ENCODE assay signal across 15 cellular contexts in genomic region chr14:79298373-79298772, GRCh38.
A peak's percentile ranks its signal among the peaks of the same experiment; 100 is the strongest.
DNase-seq lines count a peak whose midpoint lies in the region; ATAC-seq, FAIRE-seq and TF ChIP-seq lines count a peak whose summit lies in the region.
"Had no signal": no experiment of that assay in that cellular context is flagged by ENCODE, and none has a peak within 500 bp of the region (broad histone marks: within the 10 kb centered on the region; RNA-seq: fewer than 3 reads in every experiment).

No MANE protein-coding gene starts in this region.

- intact Hi-C loops in Caco-2 (cut with micrococcal nuclease; ENCODE audit: unreplicated experiment) = loop anchor here (1.0 to 5.0 kb wide), 4 partner anchors 12 to 254 kb away; no protein-coding TSS in a partner anchor

- H3K9me3 ChIP-seq in A549 = no peaks in the 10 kb centered on the region
- H3K9me3 ChIP-seq in Caco-2 = no peaks in the 10 kb centered on the region
- H3K9me3 ChIP-seq in hepatocyte (ENCODE audit: low read depth) = no peaks in the 10 kb centered on the region

- POLR2A ChIA-PET in A549 (lab: Yijun Ruan, JAX) (no interaction called here), Caco-2 (lab: Charles Lee) (no interaction called here)

- H3K79me2 ChIP-seq in hepatocyte = peaks cover 2% of the 10 kb centered on the region

- no peak for TF ChIP-seq EP300 in A549 (IDR thresholded peaks at IDR 0.05)

- H3K27me3 Mint-ChIP-seq in Caco-2 (ENCODE audit: insufficient read depth, unreplicated experiment) (no peaks in the 10 kb centered on the region), progenitor cell of endocrine pancreas (no peaks in the 10 kb centered on the region)
- H3K27me3 Mint-ChIP-seq: IgD-negative memory B cell had no signal

- H3K4me2 ChIP-seq in A549 (0 out of 3 replicates have a peak overlapping the region, but pooled peaks have one; percentile 4), hepatocyte (peak overlapping the region; percentile 53)

- WGBS in A549 (ENCODE audit: missing lambda C conversion rate) = 16% methylated on average over 4 of the region's 4 CpGs
- 52% methylated on average over 4 of the region's 4 CpGs for WGBS in hepatocyte (ENCODE audit: low lambda C conversion rate, missing lambda C conversion rate)

- TF ChIP-seq CTCF in A549 (IDR thresholded peaks at IDR 0.05) = no peak
- no peak for TF ChIP-seq CTCF in Caco-2 (IDR thresholded peaks at IDR 0.05; ENCODE audit: insufficient read depth in 1 of 2, low read depth in 1 of 2, low read length in 1 of 2, severe bottlenecking in 1 of 2, unreplicated experiment in 1 of 2)
- TF ChIP-seq CTCF in hepatocyte (IDR thresholded peaks at IDR 0.05; ENCODE audit: poor library complexity) = no peak
- TF ChIP-seq CTCF in progenitor cell of endocrine pancreas (IDR thresholded peaks at IDR 0.05; ENCODE audit: unreplicated experiment) = no peak

- H3K36me3 ChIP-seq in Caco-2 (ENCODE audit: control insufficient read depth, insufficient read depth, low read length) = no peaks in the 10 kb centered on the region; the same call in 1 of the 2 replicates
- H3K36me3 ChIP-seq in hepatocyte (replicated peaks; ENCODE audit: insufficient read depth, low read depth) = no peaks in the 10 kb centered on the region

- H3K27ac ChIP-seq in A549 (no peak overlapping the region), hepatocyte (peak overlapping the region; percentile 73)

- H3K36me3 Mint-ChIP-seq in Caco-2 (ENCODE audit: insufficient read depth, unreplicated experiment) (peaks cover 4% of the 10 kb centered on the region), progenitor cell of endocrine pancreas (ENCODE audit: insufficient read depth) (peaks cover 7% of the 10 kb centered on the region)
- H3K36me3 Mint-ChIP-seq: CD14-positive monocyte; CD8-positive, alpha-beta T cell; IgD-negative memory B cell had no signal

- H3K27me3 ChIP-seq in Caco-2 (replicated peaks; ENCODE audit: control insufficient read depth, insufficient read depth, low read length) (no peaks in the 10 kb centered on the region), hepatocyte (no peaks in the 10 kb centered on the region)

- no peaks in the 10 kb centered on the region for H3K9me2 ChIP-seq in hepatocyte (replicated peaks; ENCODE audit: insufficient read depth)

- H4K20me1 ChIP-seq in hepatocyte (ENCODE audit: insufficient read depth, poor library complexity, severe bottlenecking) = no peaks in the 10 kb centered on the region

- no peak for ATAC-seq in A549
- ATAC-seq in GM18858 (IDR thresholded peaks at IDR 0.05; ENCODE audit: unreplicated experiment) = no peak
- no peak for ATAC-seq in HG03045 (IDR thresholded peaks at IDR 0.05; ENCODE audit: unreplicated experiment)
- ATAC-seq: CD8-positive, alpha-beta T cell had no signal

- H3K4me3 ChIP-seq in A549 (no peak overlapping the region), Caco-2 (ENCODE audit: low read depth, low read length) (no peak overlapping the region), hepatocyte (no peak overlapping the region)

- no peak for TF ChIP-seq POLR2A in A549 (IDR thresholded peaks at IDR 0.05; ENCODE audit: low read length)

- CTCF ChIA-PET in A549 (lab: Yijun Ruan, JAX) (no interaction called here), Caco-2 (lab: Charles Lee) (no interaction called here)

- TF ChIP-seq RAD21 in A549 (conservative IDR thresholded peaks at IDR 0.05 in 1 of 2, IDR thresholded peaks at IDR 0.05 in 1 of 2) = no peak

- peak overlapping the region; percentile 52 for H3K4me3 Mint-ChIP-seq in Caco-2 (ENCODE audit: unreplicated experiment)
- H3K4me3 Mint-ChIP-seq in progenitor cell of endocrine pancreas (ENCODE audit: low read depth) = peak overlapping the region; percentile 43
- H3K4me3 Mint-ChIP-seq: CD14-positive monocyte; CD8-positive, alpha-beta T cell; H9; IgD-negative memory B cell had no signal

- no peak overlapping the region for H2AFZ ChIP-seq in hepatocyte

- H3K9me3 Mint-ChIP-seq in Caco-2 (ENCODE audit: unreplicated experiment) (no peaks in the 10 kb centered on the region), progenitor cell of endocrine pancreas (ENCODE audit: low read depth) (peaks cover 5% of the 10 kb centered on the region)

- H3K27ac Mint-ChIP-seq in Caco-2 (ENCODE audit: unreplicated experiment) = peak overlapping the region; percentile 78
- peak overlapping the region; percentile 88 for H3K27ac Mint-ChIP-seq in progenitor cell of endocrine pancreas
- H3K27ac Mint-ChIP-seq: CD14-positive monocyte; CD8-positive, alpha-beta T cell; H9; IgD-negative memory B cell had no signal

- DNase-seq in A549 (ENCODE audit: low read depth in 1 of 2, low spot score in 1 of 2) (no peak), Caco-2 (peak in 1 of 2 experiments; percentile 39), hepatocyte (ENCODE audit: low spot score) (peak; percentile 13), progenitor cell of endocrine pancreas (ENCODE audit: low spot score, unreplicated experiment) (no peak), SKM-1 treated with dmso at 0.1 percent for 144 hours (lab: John Stamatoyannopoulos, UW; ENCODE audit: unreplicated experiment) (no peak)
- DNase-seq: CD8-positive, alpha-beta T cell; COR-L47; DND-41; GF-D8; GOT3; H9 had no signal

- no peak for FAIRE-seq in A549 (lab: Jason Lieb, UNC)

- H3K4me1 Mint-ChIP-seq in Caco-2 (ENCODE audit: low read depth, unreplicated experiment) = peaks cover 25% of the 10 kb centered on the region
- peaks cover 57% of the 10 kb centered on the region for H3K4me1 Mint-ChIP-seq in progenitor cell of endocrine pancreas (ENCODE audit: low read depth)
- H3K4me1 Mint-ChIP-seq: CD14-positive monocyte, IgD-negative memory B cell had no signal

- H3K4me1 ChIP-seq in A549 (peaks cover 5% of the 10 kb centered on the region; the same call in 2 of the 3 replicates), Caco-2 (peaks cover 44% of the 10 kb centered on the region), hepatocyte (ENCODE audit: insufficient read depth) (peaks cover 21% of the 10 kb centered on the region)

- BruUV-seq in Caco-2 (replicated peaks; lab: Mats Ljungman, UMichigan) = no TSS peak

TF ChIP-seq in A549, 52 proteins besides CTCF, POLR2A, EP300 and RAD21:
- no peak for TF ChIP-seq HOXB13 (CRISPR knock-in tag; IDR thresholded peaks at IDR 0.05; ENCODE audit: low read depth)
- no peak for TF ChIP-seq RNF2 (IDR thresholded peaks at IDR 0.05; ENCODE audit: borderline replicate concordance, low read depth)
- TF ChIP-seq, protein P1, sequence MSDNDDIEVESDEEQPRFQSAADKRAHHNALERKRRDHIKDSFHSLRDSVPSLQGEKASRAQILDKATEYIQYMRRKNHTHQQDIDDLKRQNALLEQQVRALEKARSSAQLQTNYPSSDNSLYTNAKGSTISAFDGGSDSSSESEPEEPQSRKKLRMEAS (IDR thresholded peaks at IDR 0.05) = no peak
- no peak for TF ChIP-seq HES2 (IDR thresholded peaks at IDR 0.05)
- TF ChIP-seq MYC (IDR thresholded peaks at IDR 0.05; ENCODE audit: borderline replicate concordance, low read length) = no peak
- TF ChIP-seq RARB (CRISPR knock-in tag; IDR thresholded peaks at IDR 0.05) = no peak
- no peak for TF ChIP-seq CHD2 (IDR thresholded peaks at IDR 0.05; ENCODE audit: low read length, partially characterized antibody)
- no peak for TF ChIP-seq CHD4 (IDR thresholded peaks at IDR 0.05; ENCODE audit: borderline replicate concordance)
- TF ChIP-seq RCOR1 (IDR thresholded peaks at IDR 0.05; ENCODE audit: low read depth, low read length) = no peak
- TF ChIP-seq SREBF2 (IDR thresholded peaks at IDR 0.05) = no peak
- no peak for TF ChIP-seq ESRRA (IDR thresholded peaks at IDR 0.05; ENCODE audit: borderline replicate concordance, low read length)
- no peak for TF ChIP-seq NFE2L2 (conservative IDR thresholded peaks at IDR 0.05; ENCODE audit: low read length)
- no peak for TF ChIP-seq ZNF302 (CRISPR knock-in tag; IDR thresholded peaks at IDR 0.05)
- TF ChIP-seq KDM5A (IDR thresholded peaks at IDR 0.05) = no peak
- no peak for TF ChIP-seq MAFK (IDR thresholded peaks at IDR 0.05; ENCODE audit: partially characterized antibody)
- TF ChIP-seq, protein P2, sequence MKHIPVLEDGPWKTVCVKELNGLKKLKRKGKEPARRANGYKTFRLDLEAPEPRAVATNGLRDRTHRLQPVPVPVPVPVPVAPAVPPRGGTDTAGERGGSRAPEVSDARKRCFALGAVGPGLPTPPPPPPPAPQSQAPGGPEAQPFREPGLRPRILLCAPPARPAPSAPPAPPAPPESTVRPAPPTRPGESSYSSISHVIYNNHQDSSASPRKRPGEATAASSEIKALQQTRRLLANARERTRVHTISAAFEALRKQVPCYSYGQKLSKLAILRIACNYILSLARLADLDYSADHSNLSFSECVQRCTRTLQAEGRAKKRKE (CRISPR knock-in tag; IDR thresholded peaks at IDR 0.05; ENCODE audit: low read depth) = no peak
- no peak for TF ChIP-seq MAZ (IDR thresholded peaks at IDR 0.05; ENCODE audit: borderline replicate concordance, low read depth, low read length)
- no peak for TF ChIP-seq NR3C1 (IDR thresholded peaks at IDR 0.05)
- no peak for TF ChIP-seq BHLHE40 (IDR thresholded peaks at IDR 0.05; ENCODE audit: low read depth, low read length)
